In genomic region chr5:138354926-138355378, GRCh38 we compare ENCODE assay signal across 8 cellular contexts. TPM values are rescaled to one million over a fixed set of nuclear protein-coding genes. Genes with fewer than 3 reads are reported as not detected.
A peak's percentile ranks its signal among the peaks of the same experiment; 100 is the strongest.
DNase-seq lines count a peak whose midpoint lies in the region; ATAC-seq and TF ChIP-seq lines count a peak whose summit lies in the region.

No MANE protein-coding gene starts in this region.

- H3K9me3 Mint-ChIP-seq in CD4-positive, alpha-beta memory T cell, result peaks cover 0 to 7% (median 0%) of the 10 kb centered on the region in 8 donors
- peaks cover 4% of the 10 kb centered on the region for H3K9me3 Mint-ChIP-seq in activated B cell treated with CpG ODN at 0.5 μM for 24 hours

- ATAC-seq in GM21381 (IDR thresholded peaks at IDR 0.05; ENCODE audit: unreplicated experiment), result peak; percentile 35
- no peak for ATAC-seq in activated B cell treated with CpG ODN at 0.5 μM for 24 hours (ENCODE audit: low read depth)
- no peak for ATAC-seq in GM21423 (IDR thresholded peaks at IDR 0.05; ENCODE audit: unreplicated experiment)

- TF ChIP-seq POLR2A in testis (IDR thresholded peaks at IDR 0.05), result no peak

- peaks cover 0 to 7% of the 10 kb centered on the region in 2 donors for H3K9me3 ChIP-seq in CD4-positive, alpha-beta memory T cell (ENCODE audit: control insufficient read depth in 1 of 2, low read length in 2 of 2)
- H3K9me3 ChIP-seq in MG63, result peaks cover 9% of the 10 kb centered on the region
- no peaks in the 10 kb centered on the region for H3K9me3 ChIP-seq in testis

- peak overlapping the region; percentile 38 to 99 (median 95) for H3K27ac Mint-ChIP-seq in CD4-positive, alpha-beta memory T cell
- peak overlapping the region; percentile 91 for H3K27ac Mint-ChIP-seq in activated B cell treated with CpG ODN at 0.5 μM for 24 hours

- intact Hi-C loops in CD4-positive, alpha-beta memory T cell (cut with micrococcal nuclease), result loop anchor here (5.0 to 10.0 kb wide), 2 partner anchors 140 to 323 kb away; partner anchors contain the start of gene FAM13B
- intact Hi-C loops in activated B cell treated with CpG ODN at 0.5 μM for 24 hours (cut with micrococcal nuclease) (loop anchor here (10.0 kb wide), 1 partner anchor 940 kb away; the partner anchor contains the start of gene MATR3), testis (cut with DNase I; ENCODE audit: low total_unique reads) (no loop called here)

- peaks cover 0 to 1% of the 10 kb centered on the region in 2 donors for H3K27me3 Mint-ChIP-seq in CD4-positive, alpha-beta memory T cell
- H3K27me3 Mint-ChIP-seq in activated B cell treated with CpG ODN at 0.5 μM for 24 hours, result no peaks in the 10 kb centered on the region

- H3K4me3 Mint-ChIP-seq in CD4-positive, alpha-beta memory T cell, result peak overlapping the region; percentile 93 to 98 (median 96)
- H3K4me3 Mint-ChIP-seq in activated B cell treated with CpG ODN at 0.5 μM for 24 hours, result peak overlapping the region; percentile 92

- TF ChIP-seq CTCF in activated B cell treated with CpG ODN at 0.5 μM for 24 hours (IDR thresholded peaks at IDR 0.05) (no peak), testis (IDR thresholded peaks at IDR 0.05) (no peak)

- peaks cover 8 to 20% of the 10 kb centered on the region in 2 donors for H3K36me3 Mint-ChIP-seq in CD4-positive, alpha-beta memory T cell
- H3K36me3 Mint-ChIP-seq in activated B cell treated with CpG ODN at 0.5 μM for 24 hours (ENCODE audit: low read depth), result peaks cover 16% of the 10 kb centered on the region

- peaks cover 34 to 62% (median 48%) of the 10 kb centered on the region in 4 donors for H3K4me1 Mint-ChIP-seq in CD4-positive, alpha-beta memory T cell
- peaks cover 54% of the 10 kb centered on the region for H3K4me1 Mint-ChIP-seq in activated B cell treated with CpG ODN at 0.5 μM for 24 hours

- CTCF ChIA-PET in CD4-positive, alpha-beta memory T cell (lab: Charles Lee; ENCODE audit: partially characterized antibody), result interaction anchor here (1.1 to 9.2 kb wide), 8 partner anchors 15 to 142 kb away, joined by 3 to 314 read pairs (median 13); partner anchors contain the start of genes CDC23, CDC25C and FAM53C
- CTCF ChIA-PET in activated B cell treated with CpG ODN at 0.5 μM for 24 hours (lab: Charles Lee), result interaction anchor here (1.0 to 5.8 kb wide), 3 partner anchors 15 to 167 kb away, joined by 3 to 134 read pairs (median 61); partner anchors contain the start of gene FAM53C

- no peaks in the 10 kb centered on the region for H3K27me3 ChIP-seq in CD4-positive, alpha-beta memory T cell (ENCODE audit: insufficient read depth, low read length)
- H3K27me3 ChIP-seq in MG63 (no peaks in the 10 kb centered on the region), testis (no peaks in the 10 kb centered on the region)

- no peaks in the 10 kb centered on the region for H3K36me3 ChIP-seq in CD4-positive, alpha-beta memory T cell (ENCODE audit: insufficient read depth, low read length)
- H3K36me3 ChIP-seq in MG63 (peaks cover 19% of the 10 kb centered on the region), testis (ENCODE audit: low read depth, missing control alignments) (no peaks in the 10 kb centered on the region)

- POLR2A ChIA-PET in CD4-positive, alpha-beta memory T cell (lab: Charles Lee; ENCODE audit: partially characterized antibody), result interaction anchor here (1.1 to 8.0 kb wide), 4 partner anchors 10 to 220 kb away, joined by 3 to 261 read pairs (median 9); partner anchors contain the start of genes CDC25C, FAM53C and HSPA9
- POLR2A ChIA-PET in activated B cell treated with CpG ODN at 0.5 μM for 24 hours (lab: Charles Lee), result interaction anchor here (0.6 to 11.1 kb wide), 3 partner anchors 18 to 349 kb away, joined by 3 to 322 read pairs (median 3); partner anchors contain the start of genes CDC25C and FAM53C

- peak; percentile 59 to 77 (median 68) for DNase-seq in CD4-positive, alpha-beta memory T cell
- DNase-seq in MG63, result peak; percentile 74
- DNase-seq in activated B cell treated with CpG ODN at 0.5 μM for 24 hours, result no peak
- DNase-seq in effector CD4-positive, alpha-beta T cell, result peak; percentile 39
- DNase-seq in myocyte (ENCODE audit: low read depth), result peak; percentile 76
- peak; percentile 53 for DNase-seq in testis

- peaks cover 46% of the 10 kb centered on the region for H3K4me1 ChIP-seq in CD4-positive, alpha-beta memory T cell (ENCODE audit: insufficient read depth, low read length)
- H3K4me1 ChIP-seq in testis, result peaks cover 12% of the 10 kb centered on the region

- H3K27ac ChIP-seq in CD4-positive, alpha-beta memory T cell (ENCODE audit: low read depth, low read length), result peak overlapping the region; percentile 89
- peak overlapping the region in 1 of 2 donors; percentile 97 for H3K27ac ChIP-seq in testis

- 15 to 17% methylated on average over 6 of the region's 6 CpGs for WGBS in testis, 2 donors

- peak overlapping the region in 1 of 2 donors; percentile 82 for H3K4me3 ChIP-seq in CD4-positive, alpha-beta memory T cell (ENCODE audit: low read length in 2 of 2)
- peak overlapping the region; percentile 80 for H3K4me3 ChIP-seq in MG63
- no peak overlapping the region for H3K4me3 ChIP-seq in testis

RNA-seq across cellular contexts. Expression of gene KDM3B, which starts 2.5 kb away (rescaled TPM):
- total RNA-seq in CD4-positive, alpha-beta memory T cell, result 10 to 100 TPM; 84.7 to 85.6 TPM
- polyA plus RNA-seq in CD4-positive, alpha-beta memory T cell, result 10 to 100 TPM in 1 of 2 donors, 1 to 10 TPM in 1; 4.1 to 16.7 TPM
- 41.6 and 42.9 TPM in 2 replicates for total RNA-seq in MG63 (2014; rRNA removed; shearing (Covaris generic); ENCODE audit: low replicate concordance)
- total RNA-seq in activated B cell treated with CpG ODN at 0.5 μM for 24 hours (85.5 and 94.0 TPM in 2 replicates), myocyte (33.3 and 41.4 TPM in 2 replicates), testis (10 to 100 TPM; 81.1 to 85.3 TPM)
- 27.3 TPM for polyA plus RNA-seq in myocyte (2012)
- polyA plus RNA-seq in testis (ENCODE audit: insufficient read depth, low read depth, low replicate concordance), result 61.8 TPM

RNA-seq across cellular contexts. Expression of gene FAM53C, which starts 16.9 kb away (rescaled TPM):
- 10 to 100 TPM; 19.3 to 20.4 TPM for total RNA-seq in CD4-positive, alpha-beta memory T cell
- polyA plus RNA-seq in CD4-positive, alpha-beta memory T cell, result 10 to 100 TPM; 17.2 to 18.9 TPM
- total RNA-seq in MG63 (2014; rRNA removed; shearing (Covaris generic); ENCODE audit: low replicate concordance), result 34.5 and 76.2 TPM in 2 replicates
- total RNA-seq in activated B cell treated with CpG ODN at 0.5 μM for 24 hours, result 23.5 and 24.9 TPM in 2 replicates
- total RNA-seq in myocyte, result 35.2 and 38.7 TPM in 2 replicates
- 31.4 TPM for polyA plus RNA-seq in myocyte (2012)
- total RNA-seq in testis, result 100 to 1,000 TPM; 107 to 152 TPM
- 125 TPM for polyA plus RNA-seq in testis (ENCODE audit: insufficient read depth, low read depth, low replicate concordance)

RNA-seq across cellular contexts. Expression of gene CDC25C, which starts 23.3 kb away (rescaled TPM):
- total RNA-seq in CD4-positive, alpha-beta memory T cell, result not detected
- polyA plus RNA-seq in CD4-positive, alpha-beta memory T cell, result not detected
- total RNA-seq in MG63 (2014; rRNA removed; shearing (Covaris generic); ENCODE audit: low replicate concordance), result 20.2 and 23.9 TPM in 2 replicates
- total RNA-seq in activated B cell treated with CpG ODN at 0.5 μM for 24 hours (0.42 TPM in 1 of 2 replicates, not detected in the other), myocyte (0.05 and 0.16 TPM in 2 replicates), testis (10 to 100 TPM; 11.8 to 23.7 TPM)
- 0.13 TPM for polyA plus RNA-seq in myocyte (2012)
- polyA plus RNA-seq in testis (ENCODE audit: insufficient read depth, low read depth, low replicate concordance), result 39.9 TPM
